ENCODE assay signal across 17 cellular contexts in genomic region chr3:105235785-105236184, GRCh38.
DNase-seq lines count a peak whose midpoint lies in the region; ATAC-seq and TF ChIP-seq lines count a peak whose summit lies in the region.
"Had no signal": no experiment of that assay in that cellular context is flagged by ENCODE, and none has a peak within 500 bp of the region (broad histone marks: within the 10 kb centered on the region; RNA-seq: fewer than 3 reads in every experiment).

No MANE protein-coding gene starts in this region.

- no peaks in the 10 kb centered on the region for H3K9me3 Mint-ChIP-seq in endodermal cell
- H3K9me3 Mint-ChIP-seq in activated naive CD4-positive, alpha-beta T cell treated with anti-CD3 and anti-CD28 coated beads, Interleukin-2, amount 10 ng/mL, durations not matched to agents 7 days and 5 days = no peaks in the 10 kb centered on the region
- H3K9me3 Mint-ChIP-seq: CD4-positive, alpha-beta memory T cell; HFFc6 had no signal

- H3K36me3 ChIP-seq in endodermal cell (ENCODE audit: control insufficient read depth, insufficient read depth, low read length) (no peaks in the 10 kb centered on the region), upper lobe of right lung (no peaks in the 10 kb centered on the region), thyroid gland (no peaks in the 10 kb centered on the region)
- H3K36me3 ChIP-seq: HAP-1 had no signal

- H3K27me3 Mint-ChIP-seq in endodermal cell (ENCODE audit: insufficient read depth) = no peaks in the 10 kb centered on the region
- no peaks in the 10 kb centered on the region for H3K27me3 Mint-ChIP-seq in activated naive CD4-positive, alpha-beta T cell treated with anti-CD3 and anti-CD28 coated beads, Interleukin-2, amount 10 ng/mL, durations not matched to agents 7 days and 5 days

- H3K27ac Mint-ChIP-seq in endodermal cell = no peak overlapping the region
- H3K27ac Mint-ChIP-seq in activated naive CD4-positive, alpha-beta T cell treated with anti-CD3 and anti-CD28 coated beads, Interleukin-2, amount 10 ng/mL, durations not matched to agents 7 days and 5 days = no peak overlapping the region
- H3K27ac Mint-ChIP-seq: CD4-positive, alpha-beta memory T cell; HFFc6 had no signal

- no peaks in the 10 kb centered on the region for H3K36me3 Mint-ChIP-seq in endodermal cell (ENCODE audit: low read depth)
- H3K36me3 Mint-ChIP-seq in activated naive CD4-positive, alpha-beta T cell treated with anti-CD3 and anti-CD28 coated beads, Interleukin-2, amount 10 ng/mL, durations not matched to agents 7 days and 5 days = no peaks in the 10 kb centered on the region
- H3K36me3 Mint-ChIP-seq: CD4-positive, alpha-beta memory T cell had no signal

- DNase-seq in NCI-H82 (lab: John Stamatoyannopoulos, UW) (peak; percentile 81), SK-N-DZ (ENCODE audit: low spot score) (peak; percentile 52), endodermal cell (no peak), LoVo (ENCODE audit: low spot score) (no peak), upper lobe of right lung (no peak), thyroid gland (no peak)
- no peak for DNase-seq in activated naive CD4-positive, alpha-beta T cell treated with anti-CD3 and anti-CD28 coated beads, Interleukin-2, amount 10 ng/mL, durations not matched to agents 7 days and 5 days
- DNase-seq: C1 segment of cervical spinal cord; Calu3; CD4-positive, alpha-beta memory T cell; COR-L47; DMS53; DMS79 treated with DMSO at 0.1 percent for 48 hours; GF-D8; GOT3; HFFc6 had no signal

- no peak for ATAC-seq in upper lobe of right lung

- intact Hi-C loops in upper lobe of right lung (cut with DNase I) (no loop called here), thyroid gland (cut with DNase I) (no loop called here)

- H3K4me1 Mint-ChIP-seq in endodermal cell = no peaks in the 10 kb centered on the region
- H3K4me1 Mint-ChIP-seq in activated naive CD4-positive, alpha-beta T cell treated with anti-CD3 and anti-CD28 coated beads, Interleukin-2, amount 10 ng/mL, durations not matched to agents 7 days and 5 days = no peaks in the 10 kb centered on the region
- H3K4me1 Mint-ChIP-seq: CD4-positive, alpha-beta memory T cell had no signal

- H3K27me3 ChIP-seq in endodermal cell (ENCODE audit: control insufficient read depth, insufficient read depth, low read length, poor library complexity, severe bottlenecking) (no peaks in the 10 kb centered on the region), upper lobe of right lung (no peaks in the 10 kb centered on the region), thyroid gland (no peaks in the 10 kb centered on the region)

- no peak overlapping the region for H3K4me3 Mint-ChIP-seq in endodermal cell
- no peak overlapping the region for H3K4me3 Mint-ChIP-seq in activated naive CD4-positive, alpha-beta T cell treated with anti-CD3 and anti-CD28 coated beads, Interleukin-2, amount 10 ng/mL, durations not matched to agents 7 days and 5 days
- H3K4me3 Mint-ChIP-seq: CD4-positive, alpha-beta memory T cell; HFFc6 had no signal

- CTCF ChIA-PET in activated naive CD4-positive, alpha-beta T cell treated with anti-CD3 and anti-CD28 coated beads, Interleukin-2, amount 10 ng/mL, durations not matched to agents 7 days and 5 days (lab: Charles Lee) = no interaction called here

- no peaks in the 10 kb centered on the region for H3K9me3 ChIP-seq in endodermal cell (ENCODE audit: control insufficient read depth, low read length)
- no peaks in the 10 kb centered on the region for H3K9me3 ChIP-seq in upper lobe of right lung
- no peaks in the 10 kb centered on the region for H3K9me3 ChIP-seq in thyroid gland
- H3K9me3 ChIP-seq: HAP-1 had no signal

- H3K4me1 ChIP-seq in endodermal cell (ENCODE audit: control insufficient read depth, insufficient read depth, low read length) (no peaks in the 10 kb centered on the region), upper lobe of right lung (no peaks in the 10 kb centered on the region), thyroid gland (no peaks in the 10 kb centered on the region)
- H3K4me1 ChIP-seq: HAP-1 had no signal

- H3K9ac ChIP-seq in endodermal cell (ENCODE audit: extremely low read depth, low read length, poor library complexity, severe bottlenecking) = no peak overlapping the region

- TF ChIP-seq CTCF in endodermal cell (conservative IDR thresholded peaks at IDR 0.05) (no peak), upper lobe of right lung (IDR thresholded peaks at IDR 0.05) (no peak), thyroid gland (IDR thresholded peaks at IDR 0.05) (no peak)

- peak overlapping the region; percentile 14 for H3K4me3 ChIP-seq in endodermal cell (ENCODE audit: low read length)
- no peak overlapping the region for H3K4me3 ChIP-seq in upper lobe of right lung
- H3K4me3 ChIP-seq in thyroid gland (replicated peaks in 1 of 3) = no peak overlapping the region
- H3K4me3 ChIP-seq: HAP-1 had no signal

- TF ChIP-seq POLR2A in thyroid gland (IDR thresholded peaks at IDR 0.05) = no peak

- no peak overlapping the region for H3K27ac ChIP-seq in endodermal cell (ENCODE audit: low read depth, low read length)
- no peak overlapping the region for H3K27ac ChIP-seq in upper lobe of right lung
- no peak overlapping the region for H3K27ac ChIP-seq in thyroid gland

- 71 to 88% methylated on average over 1 of the region's 1 CpG for WGBS in endodermal cell (ENCODE audit: insufficient coverage in 1 of 2, insufficient read length in 1 of 2), 2 experiments
- 64 to 69% methylated on average over 1 of the region's 1 CpG for WGBS in thyroid gland, 2 donors

Comparison
In these comparisons a context has a peak if more than half of its experiments do, and no peak if none do; other contexts are left out.
1. DNase-seq: peak in NCI-H82 (single experiment) and SK-N-DZ (single experiment); none in endodermal cell (single experiment), activated naive CD4-positive, alpha-beta T cell treated with anti-CD3 and anti-CD28 coated beads, Interleukin-2, amount 10 ng/mL, durations not matched to agents 7 days and 5 days (single experiment), LoVo (single experiment), upper lobe of right lung (single experiment) and thyroid gland (0 of 2).